In genomic region chr21:45456014-45456835, GRCh38 we compare ENCODE assay signal across 14 cellular contexts. TPM values are rescaled to one million over a fixed set of nuclear protein-coding genes. Genes with fewer than 3 reads are reported as not detected.
A peak's percentile ranks its signal among the peaks of the same experiment; 100 is the strongest.
DNase-seq lines count a peak whose midpoint lies in the region; ATAC-seq, FAIRE-seq and TF ChIP-seq lines count a peak whose summit lies in the region.
"Had no signal": no experiment of that assay in that cellular context is flagged by ENCODE, and none has a peak within 500 bp of the region (broad histone marks: within the 10 kb centered on the region; RNA-seq: fewer than 3 reads in every experiment).

No MANE protein-coding gene starts in this region.

- no peak for TF ChIP-seq POLR2A in vagina (IDR thresholded peaks at IDR 0.05)

- H3K4me1 ChIP-seq in fibroblast of lung (ENCODE audit: control insufficient read depth, extremely low read depth, insufficient read depth, low read length): peaks cover 29% of the 10 kb centered on the region
- peaks cover 46% of the 10 kb centered on the region for H3K4me1 ChIP-seq in vagina
- H3K4me1 ChIP-seq in small intestine (ENCODE audit: control insufficient read depth in 2 of 2, insufficient read depth in 1 of 2, low read depth in 1 of 2, low read length in 1 of 2): no peaks in the 10 kb centered on the region

- no peak overlapping the region for H3K27ac ChIP-seq in fibroblast of lung (ENCODE audit: insufficient read depth, low read length)
- H3K27ac ChIP-seq in vagina: peak overlapping the region; percentile 43
- peak overlapping the region in 1 of 2 donors; percentile 17 for H3K27ac ChIP-seq in small intestine (ENCODE audit: low read depth in 1 of 2, low read length in 1 of 2)

- no peaks in the 10 kb centered on the region for H3K27me3 ChIP-seq in fibroblast of lung (ENCODE audit: control insufficient read depth, insufficient read depth, low read length)
- no peaks in the 10 kb centered on the region for H3K27me3 ChIP-seq in vagina
- H3K27me3 ChIP-seq in small intestine (ENCODE audit: control insufficient read depth in 2 of 2, insufficient read depth in 2 of 2, low read length in 2 of 2): no peaks in the 10 kb centered on the region

- H3K4me3 ChIP-seq in fibroblast of lung (replicated peaks in 1 of 4; ENCODE audit: control extremely low read depth in 1 of 4, insufficient read depth in 1 of 4, low read depth in 3 of 4, low read length in 4 of 4) (peak overlapping the region; percentile 27 to 52 (median 34)), vagina (peak overlapping the region; percentile 33 to 44), small intestine (ENCODE audit: low read depth in 1 of 2, low read length in 2 of 2) (no peak overlapping the region)

- no peaks in the 10 kb centered on the region for H4K20me1 ChIP-seq in fibroblast of lung (ENCODE audit: control insufficient read depth, extremely low read depth, insufficient read depth, low read length)

- TF ChIP-seq CTCF in fibroblast of lung (conservative IDR thresholded peaks at IDR 0.05 in 1 of 2, IDR thresholded peaks at IDR 0.05 in 1 of 2; ENCODE audit: low read depth in 1 of 2, low read length in 2 of 2) (no peak), omental fat pad (IDR thresholded peaks at IDR 0.05) (no peak), vagina (IDR thresholded peaks at IDR 0.05) (no peak)

- no peaks in the 10 kb centered on the region for H3K79me2 ChIP-seq in fibroblast of lung (ENCODE audit: control insufficient read depth, insufficient read depth, low read length)

- H3K36me3 ChIP-seq in fibroblast of lung (ENCODE audit: control insufficient read depth, insufficient read depth, low read length): no peaks in the 10 kb centered on the region
- H3K36me3 ChIP-seq in vagina: no peaks in the 10 kb centered on the region
- no peaks in the 10 kb centered on the region for H3K36me3 ChIP-seq in small intestine (ENCODE audit: control insufficient read depth in 2 of 2, insufficient read depth in 2 of 2, low read length in 2 of 2)

- no peak overlapping the region for H2AFZ ChIP-seq in fibroblast of lung (ENCODE audit: low read length)

- peak overlapping the region; percentile 55 for H3K9ac ChIP-seq in fibroblast of lung (ENCODE audit: insufficient read depth, low read length)

- WGBS in small intestine, 3 donors: 73 to 87% (median 82%) methylated on average over 49 to 55 of the region's 55 CpGs

- intact Hi-C loops in vagina (cut with DNase I): no loop called here

- peak; percentile 5 for ATAC-seq in omental fat pad (ENCODE audit: low FRiP score)

- DNase-seq in NCI-H345 (lab: John Stamatoyannopoulos, UW): peak; percentile 29
- no peak for DNase-seq in NCI-H345 treated with DMSO at 0.1 percent for 48 hours (lab: John Stamatoyannopoulos, UW; ENCODE audit: unreplicated experiment)
- DNase-seq in fibroblast of lung (ENCODE audit: low read depth in 2 of 2): no peak
- DNase-seq in omental fat pad (ENCODE audit: low spot score): no peak
- DNase-seq in vagina (ENCODE audit: extremely low spot score in 2 of 2): no peak
- DNase-seq in dedifferentiated amniotic fluid mesenchymal stem cell (ENCODE audit: extremely low spot score): no peak
- DNase-seq in cerebellar nuclear complex (lab: John Stamatoyannopoulos, UW): no peak
- DNase-seq in small intestine: no peak
- DNase-seq: activated CD4-positive, alpha-beta T cell treated with anti-CD3 and anti-CD28 coated beads, Interleukin-2, amount 50 U/mL, for 1 hour; activated T-cell treated with anti-CD3 and anti-CD28 coated beads, Interleukin-2, amount 50 U/mL, for 48 hours; foreskin melanocyte had no signal

- H3K9me3 ChIP-seq in fibroblast of lung (ENCODE audit: control insufficient read depth, insufficient read depth, low read depth, low read length) (no peaks in the 10 kb centered on the region), vagina (no peaks in the 10 kb centered on the region), small intestine (ENCODE audit: control insufficient read depth, low read depth) (no peaks in the 10 kb centered on the region)

- no peak for FAIRE-seq in small intestine (lab: Jason Lieb, UNC)
- FAIRE-seq: D721Med, keratinocyte, RCC 7860 had no signal

- H3K4me2 ChIP-seq in fibroblast of lung (ENCODE audit: extremely low read depth, insufficient read depth, low read length): peak overlapping the region; percentile 92

RNA-seq across cellular contexts. Expression of gene COL18A1, which starts 51.3 kb away (rescaled TPM):
- 26.2 and 38.8 TPM in 2 replicates for total RNA-seq in fibroblast of lung
- 9.0 and 24.3 TPM in 2 replicates for polyA plus RNA-seq in fibroblast of lung
- 25.9 and 60.7 TPM in 2 replicates for polyA plus RNA-seq in fibroblast of lung (2012)
- 10.5 and 29.1 TPM in 2 replicates for polyA minus RNA-seq in fibroblast of lung (ENCODE audit: low replicate concordance)
- 100 to 1,000 TPM in 2 of 4 donors, 10 to 100 TPM in 2; 64.7 to 110 (median 98.9) TPM for total RNA-seq in omental fat pad
- total RNA-seq in vagina: 86.7 TPM
- 10 to 100 TPM in 1 of 3 donors, 1 to 10 TPM in 2; 2.2 to 34.3 (median 5.7) TPM for polyA plus RNA-seq in small intestine

Comparison
In these comparisons a context has a peak if more than half of its experiments do, and no peak if none do; other contexts are left out.
1. H3K4me3 ChIP-seq: peak in fibroblast of lung (4 of 4) and vagina (2 of 2); none in small intestine (0 of 2).